Comparison of ENCODE assay signal across 1 cellular context in the genomic region with DNA sequence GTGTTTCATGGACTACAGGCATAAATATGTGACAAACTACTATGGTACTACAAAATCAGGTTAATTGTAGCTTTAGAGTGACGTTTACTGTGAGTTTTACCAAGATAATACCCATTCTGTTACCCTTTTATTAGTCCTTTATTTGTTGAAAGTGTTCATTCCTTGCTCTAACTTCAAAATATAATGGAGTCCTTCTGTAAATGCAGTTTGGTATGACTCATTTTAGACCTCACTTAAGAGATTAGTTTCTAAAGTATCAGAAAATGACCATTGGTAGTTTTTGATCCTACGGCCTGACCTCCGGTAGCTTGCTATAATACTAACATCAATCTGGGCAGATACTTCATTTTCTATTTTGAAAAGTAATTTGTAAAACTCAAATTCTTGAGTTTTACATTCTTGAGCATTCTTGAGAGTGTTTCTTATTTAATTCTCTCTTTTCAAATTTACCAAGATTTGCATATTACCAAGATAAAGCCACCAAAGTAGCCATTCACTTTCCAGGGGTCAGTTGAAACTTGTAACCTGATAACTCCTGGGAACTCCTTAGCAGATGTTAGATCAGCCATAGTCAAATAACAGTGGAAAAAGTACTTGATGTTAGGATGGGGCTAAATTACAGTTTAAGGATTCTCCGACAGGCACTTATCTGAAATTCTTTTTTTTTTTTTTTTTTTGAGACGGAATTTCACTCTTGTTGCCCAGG.
TF ChIP-seq lines count a peak whose summit lies in the region.

No MANE protein-coding gene starts in this region.

TF ChIP-seq in WTC11, 78 proteins besides CTCF, POLR2A, EP300 and RAD21 (continued from another document):
- TF ChIP-seq, protein P1, sequence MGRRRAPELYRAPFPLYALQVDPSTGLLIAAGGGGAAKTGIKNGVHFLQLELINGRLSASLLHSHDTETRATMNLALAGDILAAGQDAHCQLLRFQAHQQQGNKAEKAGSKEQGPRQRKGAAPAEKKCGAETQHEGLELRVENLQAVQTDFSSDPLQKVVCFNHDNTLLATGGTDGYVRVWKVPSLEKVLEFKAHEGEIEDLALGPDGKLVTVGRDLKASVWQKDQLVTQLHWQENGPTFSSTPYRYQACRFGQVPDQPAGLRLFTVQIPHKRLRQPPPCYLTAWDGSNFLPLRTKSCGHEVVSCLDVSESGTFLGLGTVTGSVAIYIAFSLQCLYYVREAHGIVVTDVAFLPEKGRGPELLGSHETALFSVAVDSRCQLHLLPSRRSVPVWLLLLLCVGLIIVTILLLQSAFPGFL (CRISPR knock-in tag; IDR thresholded peaks at IDR 0.05; ENCODE audit: borderline replicate concordance) = no peak
TF ChIP-seq in WTC11: peak in this region for 0.
